9 cellular contexts compared by ENCODE assay signal in genomic region chr2:227188292-227188691, GRCh38. TPM values are rescaled to one million over a fixed set of nuclear protein-coding genes. Genes with fewer than 3 reads are reported as not detected.
DNase-seq lines count a peak whose midpoint lies in the region; ATAC-seq and TF ChIP-seq lines count a peak whose summit lies in the region.
"Had no signal": no experiment of that assay in that cellular context is flagged by ENCODE, and none has a peak within 500 bp of the region (broad histone marks: within the 10 kb centered on the region; RNA-seq: fewer than 3 reads in every experiment).

No MANE protein-coding gene starts in this region.

- DNase-seq in brain microvascular endothelial cell (peak; percentile 70), HEK293T (ENCODE audit: extremely low spot score) (no peak)
- DNase-seq in activated naive CD4-positive, alpha-beta T cell treated with anti-CD3 and anti-CD28 coated beads for 36 hours: no peak

- H3K79me2 ChIP-seq in parathyroid adenoma: no peaks in the 10 kb centered on the region

- no peak overlapping the region for H3K27ac Mint-ChIP-seq in activated naive CD4-positive, alpha-beta T cell treated with anti-CD3 and anti-CD28 coated beads for 36 hours
- H3K27ac Mint-ChIP-seq: T-helper 1 cell treated with Interleukin-12 subunit alpha and Interleukin-12 subunit beta and Interleukin-4 antibody, amounts not matched to agents 30 μg/mL and 1 μg/mL, for 36 hours had no signal

- peaks cover 19% of the 10 kb centered on the region for H3K27me3 Mint-ChIP-seq in activated naive CD4-positive, alpha-beta T cell treated with anti-CD3 and anti-CD28 coated beads for 36 hours (ENCODE audit: low read depth)

- no peak overlapping the region for H3K4me3 Mint-ChIP-seq in activated naive CD4-positive, alpha-beta T cell treated with anti-CD3 and anti-CD28 coated beads for 36 hours
- H3K4me3 Mint-ChIP-seq: T-helper 1 cell treated with Interleukin-12 subunit alpha and Interleukin-12 subunit beta and Interleukin-4 antibody, amounts not matched to agents 30 μg/mL and 1 μg/mL, for 36 hours had no signal

- H3K27ac ChIP-seq in brain microvascular endothelial cell (no peak overlapping the region), parathyroid adenoma (peak overlapping the region; percentile 32)

- H3K4me2 ChIP-seq in parathyroid adenoma (ENCODE audit: low read length): no peak overlapping the region

- POLR2A ChIA-PET in HEK293T (lab: Yijun Ruan, JAX): interaction anchor here (0.6 kb wide), 1 partner anchor 11 kb away, joined by 3 read pairs; no protein-coding TSS in a partner anchor

- H3K36me3 ChIP-seq in brain microvascular endothelial cell (replicated peaks): no peaks in the 10 kb centered on the region
- H3K36me3 ChIP-seq in parathyroid adenoma (ENCODE audit: control insufficient read depth, insufficient read depth, low read length): no peaks in the 10 kb centered on the region

- no peaks in the 10 kb centered on the region for H3K4me1 ChIP-seq in parathyroid adenoma

- no peak overlapping the region for H2AFZ ChIP-seq in parathyroid adenoma

- intact Hi-C loops in activated naive CD4-positive, alpha-beta T cell treated with anti-CD3 and anti-CD28 coated beads for 36 hours (cut with micrococcal nuclease): no loop called here

- H3K9me3 ChIP-seq in parathyroid adenoma (ENCODE audit: control insufficient read depth, low read length): no peaks in the 10 kb centered on the region

- H3K9me3 Mint-ChIP-seq in activated naive CD4-positive, alpha-beta T cell treated with anti-CD3 and anti-CD28 coated beads for 36 hours: no peaks in the 10 kb centered on the region
- H3K9me3 Mint-ChIP-seq: T-helper 1 cell treated with Interleukin-12 subunit alpha and Interleukin-12 subunit beta and Interleukin-4 antibody, amounts not matched to agents 30 μg/mL and 1 μg/mL, for 36 hours had no signal

- H3K9ac ChIP-seq in parathyroid adenoma: no peak overlapping the region

- H3K4me3 ChIP-seq in brain microvascular endothelial cell (ENCODE audit: low read depth, low read length) (no peak overlapping the region), parathyroid adenoma (ENCODE audit: low read depth, low read length) (no peak overlapping the region)

- in situ Hi-C loops in brain microvascular endothelial cell (cut with HindIII; ENCODE audit: low pct_ligation_motif_present, low sequenced_read_pairs): no loop called here

- H3K4me1 Mint-ChIP-seq in activated naive CD4-positive, alpha-beta T cell treated with anti-CD3 and anti-CD28 coated beads for 36 hours (ENCODE audit: low read depth): no peaks in the 10 kb centered on the region

- TF ChIP-seq CTCF in brain microvascular endothelial cell (IDR thresholded peaks at IDR 0.05; ENCODE audit: low read depth, low read length, missing control alignments) (no peak), parathyroid adenoma (IDR thresholded peaks at IDR 0.05) (no peak)

- no peaks in the 10 kb centered on the region for H3K36me3 Mint-ChIP-seq in activated naive CD4-positive, alpha-beta T cell treated with anti-CD3 and anti-CD28 coated beads for 36 hours (ENCODE audit: low read depth)

- H3K27me3 ChIP-seq in brain microvascular endothelial cell (replicated peaks) (no peaks in the 10 kb centered on the region), parathyroid adenoma (ENCODE audit: control insufficient read depth, insufficient read depth, low read length) (no peaks in the 10 kb centered on the region)

- CTCF ChIA-PET in activated naive CD4-positive, alpha-beta T cell treated with anti-CD3 and anti-CD28 coated beads for 36 hours (lab: Charles Lee): interaction anchor here (0.7 to 1.2 kb wide), 2 partner anchors 50 to 63 kb away, joined by 3 to 4 read pairs; no protein-coding TSS in a partner anchor
- CTCF ChIA-PET in HEK293T (lab: Yijun Ruan, JAX): interaction anchor here (0.7 kb wide), 1 partner anchor 43 kb away, joined by 10 read pairs; no protein-coding TSS in a partner anchor

- ATAC-seq in GM19035 (IDR thresholded peaks at IDR 0.05; ENCODE audit: unreplicated experiment) (peak; percentile 87), HG03342 (IDR thresholded peaks at IDR 0.05; ENCODE audit: unreplicated experiment) (peak; percentile 94), HG02852 (IDR thresholded peaks at IDR 0.05; ENCODE audit: unreplicated experiment) (no peak), HG03097 (IDR thresholded peaks at IDR 0.05; ENCODE audit: low FRiP score, unreplicated experiment) (no peak)

TF ChIP-seq in HEK293T, 16 proteins besides CTCF, POLR2A, EP300 and RAD21:
- no peak for TF ChIP-seq TARDBP (IDR thresholded peaks at IDR 0.05)
- TF ChIP-seq CTBP1 (IDR thresholded peaks at IDR 0.05; ENCODE audit: borderline replicate concordance): no peak
- no peak for TF ChIP-seq NFRKB (IDR thresholded peaks at IDR 0.05)
- TF ChIP-seq FOXK2 (IDR thresholded peaks at IDR 0.05): no peak
- TF ChIP-seq BHLHE40 (IDR thresholded peaks at IDR 0.05; ENCODE audit: borderline replicate concordance): no peak
- TF ChIP-seq ELF4 (IDR thresholded peaks at IDR 0.05): no peak
- no peak for TF ChIP-seq ARNT (IDR thresholded peaks at IDR 0.05)
- TF ChIP-seq FOXA1 (IDR thresholded peaks at IDR 0.05): no peak
- TF ChIP-seq SUZ12 (IDR thresholded peaks at IDR 0.05): no peak
- no peak for TF ChIP-seq PKNOX1 (IDR thresholded peaks at IDR 0.05)
- no peak for TF ChIP-seq SP1 (IDR thresholded peaks at IDR 0.05)
- no peak for TF ChIP-seq ZNF384 (IDR thresholded peaks at IDR 0.05)
- TF ChIP-seq L3MBTL2 (conservative IDR thresholded peaks at IDR 0.05): no peak
- no peak for TF ChIP-seq FOXM1 (IDR thresholded peaks at IDR 0.05; ENCODE audit: borderline replicate concordance)
- no peak for TF ChIP-seq LEF1 (IDR thresholded peaks at IDR 0.05; ENCODE audit: borderline replicate concordance)
- no peak for TF ChIP-seq HDGF (IDR thresholded peaks at IDR 0.05; ENCODE audit: borderline replicate concordance)

RNA-seq across cellular contexts. Expression of gene COL4A3, which starts 23.9 kb away (rescaled TPM):
- total RNA-seq in activated naive CD4-positive, alpha-beta T cell treated with anti-CD3 and anti-CD28 coated beads for 36 hours: not detected

RNA-seq across cellular contexts. Expression of gene COL4A4, which starts 24.3 kb away (rescaled TPM):
- total RNA-seq in activated naive CD4-positive, alpha-beta T cell treated with anti-CD3 and anti-CD28 coated beads for 36 hours: not detected

Comparison
In these comparisons a context has a peak if more than half of its experiments do, and no peak if none do; other contexts are left out.
1. ATAC-seq: peak in GM19035 (single experiment) and HG03342 (single experiment); none in HG02852 (single experiment) and HG03097 (single experiment).